ENCODE assay signal across 8 cellular contexts in genomic region chr1:156571959-156572662, GRCh38. TPM values are rescaled to one million over a fixed set of nuclear protein-coding genes. Genes with fewer than 3 reads are reported as not detected.
DNase-seq lines count a peak whose midpoint lies in the region; ATAC-seq and TF ChIP-seq lines count a peak whose summit lies in the region.

Gene IQGAP3, minus strand, starts transcription at chr1:156572565. Its CDS starts 36 bp downstream, at chr1:156572529.

- H3K36me3 ChIP-seq in HUES64 (ENCODE audit: insufficient read depth, low read length) (peaks cover 16% of the 10 kb centered on the region), OCI-LY7 (ENCODE audit: insufficient read depth, low read length) (peaks cover 9% of the 10 kb centered on the region)

- CTCF ChIA-PET in OCI-LY7 (lab: Charles Lee; ENCODE audit: unreplicated experiment), result no interaction called here

- peak within 1 kb of the TSS; percentile 78 for H3K4me2 ChIP-seq in OCI-LY7 (ENCODE audit: low read length)

- H3K27ac ChIP-seq in HUES64 (ENCODE audit: low read depth, low read length) (no peak within 1 kb of the TSS), OCI-LY7 (ENCODE audit: low read depth, low read length, poor library complexity, severe bottlenecking) (no peak within 1 kb of the TSS)

- H3K79me2 ChIP-seq in OCI-LY7 (ENCODE audit: insufficient read depth, low read depth, low read length), result no peaks in the 10 kb centered on the region

- H3K27me3 ChIP-seq in HUES64 (ENCODE audit: insufficient read depth, low read length), result peaks cover 3% of the 10 kb centered on the region; the same call in 1 of the 2 replicates

- DNase-seq in AG09309 (ENCODE audit: low read depth) (peak; percentile 14), OCI-LY7 (ENCODE audit: low spot score) (peak; percentile 76), epithelial cell of esophagus (ENCODE audit: low read depth) (peak; percentile 90), middle frontal gyrus (ENCODE audit: extremely low spot score, low spot score) (peak; percentile 47)
- DNase-seq in activated CD8-positive, alpha-beta memory T cell treated with anti-CD3 and anti-CD28 coated beads, Interleukin-2, amount 50 U/mL, for 48 hours, result peak; percentile 86
- peak; percentile 43 for DNase-seq in stimulated activated CD8-positive, alpha-beta memory T cell treated with anti-CD3 and anti-CD28 coated beads, Interleukin-15, amount 100 ng/mL, for 24 hours (ENCODE audit: low read depth)

- H3K4me1 ChIP-seq in HUES64 (ENCODE audit: insufficient read depth, low read length), result peaks cover 6% of the 10 kb centered on the region
- H3K4me1 ChIP-seq in OCI-LY7 (ENCODE audit: insufficient read depth, low read length, poor library complexity, severe bottlenecking), result peaks cover 16% of the 10 kb centered on the region

- H3K9ac ChIP-seq in HUES64 (ENCODE audit: low read depth, low read length), result peak within 1 kb of the TSS; percentile 67

- TSS peak; percentile 76 for BruUV-seq in OCI-LY7 (replicated peaks; lab: Mats Ljungman, UMichigan)

- intact Hi-C loops in OCI-LY7 (cut with micrococcal nuclease; ENCODE audit: unreplicated experiment), result no loop called here

- TF ChIP-seq CTCF in AG09309 (IDR thresholded peaks at IDR 0.05; ENCODE audit: control insufficient read depth, insufficient read depth, low read depth, low read length, missing control alignments) (no peak), OCI-LY7 (conservative IDR thresholded peaks at IDR 0.05; ENCODE audit: low read length) (no peak), epithelial cell of esophagus (IDR thresholded peaks at IDR 0.05; ENCODE audit: insufficient read depth, low read depth, low read length, missing control alignments) (no peak)

- under 1% methylated on average over 38 of the region's 38 CpGs for WGBS in HUES64

- peak within 1 kb of the TSS; percentile 62; the same call in 1 of the 2 replicates for H2AFZ ChIP-seq in OCI-LY7 (ENCODE audit: low read length)

- no peaks in the 10 kb centered on the region for H3K9me2 ChIP-seq in OCI-LY7 (ENCODE audit: insufficient read depth, low read length)

- H3K9me3 ChIP-seq in HUES64 (ENCODE audit: insufficient read depth, low read depth, low read length) (no peaks in the 10 kb centered on the region), OCI-LY7 (ENCODE audit: low read length) (no peaks in the 10 kb centered on the region)

- POLR2A ChIA-PET in OCI-LY7 (lab: Charles Lee), result interaction anchor here (0.6 to 1.2 kb wide), 2 partner anchors 10 to 393 kb away, joined by 3 to 5 read pairs; no protein-coding TSS in a partner anchor

- peak; percentile 84 for ATAC-seq in GM19395 (IDR thresholded peaks at IDR 0.05; ENCODE audit: unreplicated experiment)

- H4K20me1 ChIP-seq in OCI-LY7 (ENCODE audit: insufficient read depth, low read length), result no peaks in the 10 kb centered on the region

- H3K4me3 ChIP-seq in AG09309 (ENCODE audit: control insufficient read depth, low read depth, low read length), result peak within 1 kb of the TSS; percentile 79
- H3K4me3 ChIP-seq in HUES64 (ENCODE audit: low read length), result peak within 1 kb of the TSS; percentile 74
- peak within 1 kb of the TSS; percentile 75 for H3K4me3 ChIP-seq in OCI-LY7 (ENCODE audit: low read depth, low read length, poor library complexity, severe bottlenecking)
- peak within 1 kb of the TSS; percentile 65 for H3K4me3 ChIP-seq in epithelial cell of esophagus (ENCODE audit: low read length)

RNA-seq across cellular contexts. Expression of gene IQGAP3, which starts in this region (rescaled TPM):
- polyA plus RNA-seq in HUES64 (2013, experiment 1 of 2), result 13.1 TPM
- polyA plus RNA-seq in HUES64 (2013, experiment 2 of 2), result 14.0 TPM
- 22.4 and 26.1 TPM in 2 replicates for total RNA-seq in OCI-LY7 (2014; rRNA removed; shearing (Covaris generic))
- 28.7 and 37.1 TPM in 2 replicates for total RNA-seq in OCI-LY7 (2022)

Comparison
In these comparisons a context has a peak if more than half of its experiments do, and no peak if none do; other contexts are left out.
1. DNase-seq: peak in every context shown above with its lines; median percentile 90 in epithelial cell of esophagus; 86 in activated CD8-positive, alpha-beta memory T cell treated with anti-CD3 and anti-CD28 coated beads, Interleukin-2, amount 50 U/mL, for 48 hours; 76 in OCI-LY7; 47 in middle frontal gyrus; 43 in stimulated activated CD8-positive, alpha-beta memory T cell treated with anti-CD3 and anti-CD28 coated beads, Interleukin-15, amount 100 ng/mL, for 24 hours; 14 in AG09309.